In the genomic region with DNA sequence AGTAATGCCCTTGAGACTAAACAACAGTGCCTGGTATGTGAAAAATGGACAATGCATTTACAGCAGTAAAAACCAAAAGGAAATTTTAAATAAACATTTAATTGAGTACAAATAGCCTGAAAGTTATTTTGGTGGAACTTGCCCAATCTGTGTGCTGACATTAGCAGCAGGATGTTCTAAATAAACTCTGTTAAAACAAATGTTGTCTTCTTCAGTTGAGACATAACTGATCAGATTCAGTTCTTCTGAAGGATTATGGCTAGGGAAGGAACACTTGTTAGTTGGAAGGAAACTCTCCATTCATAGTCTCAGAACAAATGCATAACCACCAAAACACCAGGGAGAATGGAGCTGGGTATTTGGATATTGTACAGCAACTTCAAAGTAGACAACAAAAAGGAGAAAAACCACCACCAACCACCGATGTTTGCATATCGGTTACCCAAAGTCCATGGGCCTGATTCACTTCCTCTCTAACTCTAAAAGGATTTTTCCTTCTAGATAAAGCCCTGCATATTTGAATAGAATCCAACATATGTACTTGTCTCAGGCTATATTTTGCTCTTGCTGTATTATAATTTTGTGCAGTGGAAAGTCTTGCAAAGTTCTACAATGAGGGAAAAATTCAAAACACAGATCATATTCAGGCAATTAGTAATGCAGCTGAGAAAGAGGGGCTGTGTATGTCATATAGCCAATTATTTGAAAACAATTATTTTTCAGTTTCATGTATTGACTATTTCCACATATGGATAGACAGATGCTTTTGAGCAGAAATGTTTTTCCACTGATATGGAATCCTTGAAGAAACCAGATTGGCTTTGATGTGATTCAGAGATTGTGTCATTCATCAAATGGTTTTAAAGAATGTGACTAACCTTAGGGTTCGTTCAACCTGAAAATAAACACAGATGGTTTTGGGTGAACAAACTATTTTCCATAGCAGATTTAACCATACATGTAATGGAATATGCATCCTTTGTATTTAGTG, we compare ENCODE assay signal across 14 cellular contexts.
DNase-seq lines count a peak whose midpoint lies in the region; ATAC-seq, FAIRE-seq and TF ChIP-seq lines count a peak whose summit lies in the region.
"Had no signal": no experiment of that assay in that cellular context is flagged by ENCODE, and none has a peak within 500 bp of the region (broad histone marks: within the 10 kb centered on the region; RNA-seq: fewer than 3 reads in every experiment).

No MANE protein-coding gene starts in this region.

- intact Hi-C loops in adrenal gland (cut with DNase I): loop anchor here in 1 of 2 donors (5.0 kb wide), 1 partner anchor 141 kb away; no protein-coding TSS in a partner anchor
- intact Hi-C loops in left colon (cut with DNase I, micrococcal nuclease): no loop called here

- no peaks in the 10 kb centered on the region for H3K4me1 Mint-ChIP-seq in stimulated activated naive CD8-positive, alpha-beta T cell treated with anti-CD3 and anti-CD28 coated beads, Interleukin-15, amount 100 ng/mL, for 72 hours
- H3K4me1 Mint-ChIP-seq: B cell had no signal

- no peaks in the 10 kb centered on the region for H3K9me3 ChIP-seq in adrenal gland (replicated peaks in 1 of 3)
- H3K9me3 ChIP-seq: upper lobe of left lung had no signal

- no peak overlapping the region for H3K4me3 ChIP-seq in adrenal gland
- H3K4me3 ChIP-seq: upper lobe of left lung had no signal

- no peak overlapping the region for H3K4me3 Mint-ChIP-seq in stimulated activated naive CD8-positive, alpha-beta T cell treated with anti-CD3 and anti-CD28 coated beads, Interleukin-15, amount 100 ng/mL, for 72 hours
- H3K4me3 Mint-ChIP-seq: B cell had no signal

- no peak for FAIRE-seq in frontal cortex (lab: Jason Lieb, UNC)
- FAIRE-seq: islet of Langerhans had no signal

- no peaks in the 10 kb centered on the region for H3K27me3 ChIP-seq in adrenal gland
- H3K27me3 ChIP-seq: upper lobe of left lung had no signal

- H3K9me3 Mint-ChIP-seq in stimulated activated naive CD8-positive, alpha-beta T cell treated with anti-CD3 and anti-CD28 coated beads, Interleukin-15, amount 100 ng/mL, for 72 hours: peaks cover 4 to 10% of the 10 kb centered on the region in 2 donors

- no peak for TF ChIP-seq CTCF in adrenal gland (IDR thresholded peaks at IDR 0.05)

- H3K27ac ChIP-seq in adrenal gland: peak overlapping the region in 4 of 5 donors; percentile 35 to 50 (median 40)
- H3K27ac ChIP-seq: parathyroid adenoma, upper lobe of left lung, VCaP had no signal

- no peak for TF ChIP-seq POLR2A in adrenal gland (IDR thresholded peaks at IDR 0.05)

- WGBS in adrenal gland, 4 donors: 26 to 33% (median 30%) methylated on average over 3 of the region's 3 CpGs

- no peak overlapping the region for H3K27ac Mint-ChIP-seq in stimulated activated naive CD8-positive, alpha-beta T cell treated with anti-CD3 and anti-CD28 coated beads, Interleukin-15, amount 100 ng/mL, for 72 hours
- H3K27ac Mint-ChIP-seq: B cell had no signal

- in situ Hi-C loops in ACHN (cut with HindIII; ENCODE audit: low pct_ligation_motif_present, low pct_unique_long_range_greater_than_20kb, low sequenced_read_pairs): no loop called here

- DNase-seq in ACHN: peak; percentile 13
- peak; percentile 89 for DNase-seq in HS-27A (ENCODE audit: low read depth)
- DNase-seq in adrenal gland: no peak
- peak; percentile 24 for DNase-seq in hepatic stellate cell (ENCODE audit: low spot score)
- no peak for DNase-seq in SK-N-DZ (ENCODE audit: low spot score)
- DNase-seq in frontal cortex (ENCODE audit: low spot score in 2 of 2): no peak
- DNase-seq in stimulated activated naive CD8-positive, alpha-beta T cell treated with anti-CD3 and anti-CD28 coated beads, Interleukin-15, amount 100 ng/mL, for 72 hours: no peak
- DNase-seq in left colon: no peak
- DNase-seq: NCI-H82, upper lobe of left lung had no signal

- no peaks in the 10 kb centered on the region for H3K27me3 Mint-ChIP-seq in stimulated activated naive CD8-positive, alpha-beta T cell treated with anti-CD3 and anti-CD28 coated beads, Interleukin-15, amount 100 ng/mL, for 72 hours

- no peaks in the 10 kb centered on the region for H3K36me3 ChIP-seq in adrenal gland (replicated peaks in 1 of 2)
- H3K36me3 ChIP-seq: upper lobe of left lung had no signal

- peaks cover 17 to 25% of the 10 kb centered on the region in 2 donors for H3K4me1 ChIP-seq in adrenal gland (replicated peaks in 1 of 2)
- H3K4me1 ChIP-seq: parathyroid adenoma had no signal

- no peak for ATAC-seq in stimulated activated naive CD8-positive, alpha-beta T cell treated with anti-CD3 and anti-CD28 coated beads, Interleukin-15, amount 100 ng/mL, for 72 hours
- no peak for ATAC-seq in left colon

Comparison
In these comparisons a context has a peak if more than half of its experiments do, and no peak if none do; other contexts are left out.
1. DNase-seq: peak in ACHN (single experiment), HS-27A (single experiment) and hepatic stellate cell (single experiment); none in adrenal gland (0 of 7), SK-N-DZ (single experiment), frontal cortex (0 of 2), stimulated activated naive CD8-positive, alpha-beta T cell treated with anti-CD3 and anti-CD28 coated beads, Interleukin-15, amount 100 ng/mL, for 72 hours (0 of 2) and left colon (0 of 2).